In the genomic region with DNA sequence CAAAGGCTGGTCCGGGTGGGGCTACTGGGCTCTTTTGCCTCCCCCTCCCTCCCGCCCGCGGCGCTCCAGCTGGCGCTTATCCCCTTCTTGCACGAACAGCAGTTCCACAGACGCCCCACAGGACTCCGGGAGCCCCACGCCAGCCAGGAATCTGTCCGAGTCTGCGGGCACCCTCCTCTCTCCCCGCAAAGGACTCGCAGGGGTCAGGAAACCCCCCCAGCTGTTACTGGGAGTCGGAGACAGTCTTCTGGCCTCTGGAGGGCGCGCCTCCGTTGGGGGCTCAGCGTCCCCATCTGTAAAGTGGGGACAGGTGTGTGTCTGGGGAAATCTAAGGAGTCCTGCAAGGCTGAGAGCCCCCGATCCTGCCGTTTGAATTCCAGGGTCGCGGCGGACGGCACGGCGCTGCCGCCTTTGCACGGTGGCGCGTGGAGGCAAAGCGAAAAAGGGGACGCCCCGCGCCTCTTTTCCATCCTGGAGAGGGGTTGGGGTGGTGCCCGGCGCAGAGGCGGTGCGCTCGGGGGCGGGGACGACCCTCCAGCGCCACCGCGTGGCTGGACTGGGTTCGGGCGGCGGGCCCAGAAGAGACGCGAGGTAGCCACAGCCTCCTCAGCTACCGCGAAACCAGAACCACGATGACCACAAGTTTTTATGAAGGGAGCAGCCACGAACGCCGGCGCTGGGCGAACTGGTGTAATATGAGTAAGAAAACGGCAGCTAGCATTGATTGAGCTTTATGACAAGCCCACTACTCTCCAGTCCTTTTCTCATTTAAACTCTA, we compare ENCODE assay signal across 9 cellular contexts. TPM values are rescaled to one million over a fixed set of nuclear protein-coding genes. Genes with fewer than 3 reads are reported as not detected.
A peak's percentile ranks its signal among the peaks of the same experiment; 100 is the strongest.
DNase-seq lines count a peak whose midpoint lies in the region; ATAC-seq and TF ChIP-seq lines count a peak whose summit lies in the region.
"Had no signal": no experiment of that assay in that cellular context is flagged by ENCODE, and none has a peak within 500 bp of the region (broad histone marks: within the 10 kb centered on the region; RNA-seq: fewer than 3 reads in every experiment).

No MANE protein-coding gene starts in this region.

- peak overlapping the region; percentile 66 for H3K4me3 Mint-ChIP-seq in natural killer cell treated with Interleukin-12 subunit alpha and Interleukin-12 subunit beta and Interleukin-15 and Interleukin-18, amount 100 ng/mL, for 72 hours
- H3K4me3 Mint-ChIP-seq in stimulated activated naive B cell treated with anti-CD40 and anti-IgM and Interleukin-4, amounts not matched to agents 10 μg/mL and 1 μg/mL and 100 μg/mL, for 72 hours: peak overlapping the region; percentile 78 to 83

- 0 out of 2 replicates have a peak overlapping the region, but pooled peaks have one; percentile 18 for H3K9ac ChIP-seq in HUES48 (ENCODE audit: low read depth, low read length)

- no peak overlapping the region for H3K27ac Mint-ChIP-seq in natural killer cell treated with Interleukin-12 subunit alpha and Interleukin-12 subunit beta and Interleukin-15 and Interleukin-18, amount 100 ng/mL, for 72 hours
- H3K27ac Mint-ChIP-seq in stimulated activated naive B cell treated with anti-CD40 and anti-IgM and Interleukin-4, amounts not matched to agents 10 μg/mL and 1 μg/mL and 100 μg/mL, for 72 hours: peak overlapping the region; percentile 31

- peak overlapping the region; percentile 65 for H3K4me3 ChIP-seq in HUES48 (ENCODE audit: low read depth, low read length)

- H3K27me3 Mint-ChIP-seq in natural killer cell treated with Interleukin-12 subunit alpha and Interleukin-12 subunit beta and Interleukin-15 and Interleukin-18, amount 100 ng/mL, for 72 hours: peaks cover 0 to 4% of the 10 kb centered on the region in 2 donors
- peaks cover 0 to under 1% of the 10 kb centered on the region in 2 donors for H3K27me3 Mint-ChIP-seq in stimulated activated naive B cell treated with anti-CD40 and anti-IgM and Interleukin-4, amounts not matched to agents 10 μg/mL and 1 μg/mL and 100 μg/mL, for 72 hours

- no peaks in the 10 kb centered on the region for H3K9me3 ChIP-seq in HUES48 (ENCODE audit: control insufficient read depth, insufficient read depth, low read length)

- no peaks in the 10 kb centered on the region for H3K36me3 Mint-ChIP-seq in natural killer cell treated with Interleukin-12 subunit alpha and Interleukin-12 subunit beta and Interleukin-15 and Interleukin-18, amount 100 ng/mL, for 72 hours
- peaks cover 1 to 6% of the 10 kb centered on the region in 2 donors for H3K36me3 Mint-ChIP-seq in stimulated activated naive B cell treated with anti-CD40 and anti-IgM and Interleukin-4, amounts not matched to agents 10 μg/mL and 1 μg/mL and 100 μg/mL, for 72 hours

- H3K4me1 Mint-ChIP-seq in natural killer cell treated with Interleukin-12 subunit alpha and Interleukin-12 subunit beta and Interleukin-15 and Interleukin-18, amount 100 ng/mL, for 72 hours (ENCODE audit: low read depth in 2 of 2): peaks cover 1 to 5% of the 10 kb centered on the region in 2 donors
- peaks cover 3 to 9% of the 10 kb centered on the region in 2 donors for H3K4me1 Mint-ChIP-seq in stimulated activated naive B cell treated with anti-CD40 and anti-IgM and Interleukin-4, amounts not matched to agents 10 μg/mL and 1 μg/mL and 100 μg/mL, for 72 hours

- H3K27ac ChIP-seq in HUES48 (ENCODE audit: low read depth, low read length): no peak overlapping the region

- peaks cover 25% of the 10 kb centered on the region for H3K4me1 ChIP-seq in HUES48 (ENCODE audit: control insufficient read depth, insufficient read depth, low read length)

- peak; percentile 80 for ATAC-seq in GM19455 (IDR thresholded peaks at IDR 0.05; ENCODE audit: unreplicated experiment)
- ATAC-seq in natural killer cell treated with Interleukin-12 subunit alpha and Interleukin-12 subunit beta and Interleukin-15 and Interleukin-18, amount 100 ng/mL, for 72 hours: peak; percentile 97 to 99
- ATAC-seq in stimulated activated naive B cell treated with anti-CD40 and anti-IgM and Interleukin-4, amounts not matched to agents 10 μg/mL and 1 μg/mL and 100 μg/mL, for 72 hours (replicated peaks): peak; percentile 96 to 98

- DNase-seq in CD1c-positive myeloid dendritic cell (ENCODE audit: extremely low spot score): peak; percentile 90
- peak; percentile 75 for DNase-seq in activated T-helper 1 cell treated with Interleukin-2 at 50 U/mL for 16 hours (ENCODE audit: low read depth)
- DNase-seq in fibroblast of peridontal ligament (ENCODE audit: extremely low read depth): peak; percentile 87
- DNase-seq in natural killer cell treated with Interleukin-12 subunit alpha and Interleukin-12 subunit beta and Interleukin-15 and Interleukin-18, amount 100 ng/mL, for 72 hours (ENCODE audit: low spot score): peak; percentile 89
- DNase-seq in stimulated activated naive B cell treated with anti-CD40 and anti-IgM and Interleukin-4, amounts not matched to agents 10 μg/mL and 1 μg/mL and 100 μg/mL, for 72 hours: peak; percentile 77

- no peaks in the 10 kb centered on the region for H3K36me3 ChIP-seq in HUES48 (ENCODE audit: control insufficient read depth, insufficient read depth, low read length)

- H3K9me3 Mint-ChIP-seq in natural killer cell treated with Interleukin-12 subunit alpha and Interleukin-12 subunit beta and Interleukin-15 and Interleukin-18, amount 100 ng/mL, for 72 hours: no peaks in the 10 kb centered on the region
- H3K9me3 Mint-ChIP-seq in stimulated activated naive B cell treated with anti-CD40 and anti-IgM and Interleukin-4, amounts not matched to agents 10 μg/mL and 1 μg/mL and 100 μg/mL, for 72 hours: no peaks in the 10 kb centered on the region

- H3K27me3 ChIP-seq in HUES48 (ENCODE audit: control insufficient read depth, insufficient read depth, low read length): no peaks in the 10 kb centered on the region

TF ChIP-seq in PFSK-1, 5 proteins besides CTCF, POLR2A, EP300 and RAD21:
- TF ChIP-seq FOXP2 (optimal IDR thresholded peaks at IDR 0.05; ENCODE audit: borderline replicate concordance, extremely low read depth, extremely low read length, insufficient read depth) (peak; percentile 47), POLR2AphosphoS5 (IDR thresholded peaks at IDR 0.05; ENCODE audit: low read depth, low read length) (no peak)
TF ChIP-seq in PFSK-1: peak in this region for 1.

RNA-seq across cellular contexts. Expression of a gene that starts 2.8 kb away (rescaled TPM):
- polyA plus RNA-seq in PFSK-1 (2012; ENCODE audit: insufficient read length, low read depth): not detected
- under 1 TPM in 1 of 2 donors, not detected in 1; 0.19 TPM for total RNA-seq in natural killer cell treated with Interleukin-12 subunit alpha and Interleukin-12 subunit beta and Interleukin-15 and Interleukin-18, amount 100 ng/mL, for 72 hours
- total RNA-seq: activated CD8-positive, alpha-beta memory T cell treated with anti-CD3 and anti-CD28 coated beads for 36 hours had no signal

RNA-seq across cellular contexts. Expression of a gene that starts 24.4 kb away (rescaled TPM):
- polyA plus RNA-seq in PFSK-1 (2012; ENCODE audit: insufficient read length, low read depth): 369 TPM
- 100 to 1,000 TPM; 133 to 178 TPM for total RNA-seq in natural killer cell treated with Interleukin-12 subunit alpha and Interleukin-12 subunit beta and Interleukin-15 and Interleukin-18, amount 100 ng/mL, for 72 hours

RNA-seq across cellular contexts. Expression of a gene that starts 29.8 kb away (rescaled TPM):
- 0.35 TPM for polyA plus RNA-seq in PFSK-1 (2012; ENCODE audit: insufficient read length, low read depth)
- 10 to 100 TPM; 11.0 to 27.1 TPM for total RNA-seq in natural killer cell treated with Interleukin-12 subunit alpha and Interleukin-12 subunit beta and Interleukin-15 and Interleukin-18, amount 100 ng/mL, for 72 hours
